In the genomic region with DNA sequence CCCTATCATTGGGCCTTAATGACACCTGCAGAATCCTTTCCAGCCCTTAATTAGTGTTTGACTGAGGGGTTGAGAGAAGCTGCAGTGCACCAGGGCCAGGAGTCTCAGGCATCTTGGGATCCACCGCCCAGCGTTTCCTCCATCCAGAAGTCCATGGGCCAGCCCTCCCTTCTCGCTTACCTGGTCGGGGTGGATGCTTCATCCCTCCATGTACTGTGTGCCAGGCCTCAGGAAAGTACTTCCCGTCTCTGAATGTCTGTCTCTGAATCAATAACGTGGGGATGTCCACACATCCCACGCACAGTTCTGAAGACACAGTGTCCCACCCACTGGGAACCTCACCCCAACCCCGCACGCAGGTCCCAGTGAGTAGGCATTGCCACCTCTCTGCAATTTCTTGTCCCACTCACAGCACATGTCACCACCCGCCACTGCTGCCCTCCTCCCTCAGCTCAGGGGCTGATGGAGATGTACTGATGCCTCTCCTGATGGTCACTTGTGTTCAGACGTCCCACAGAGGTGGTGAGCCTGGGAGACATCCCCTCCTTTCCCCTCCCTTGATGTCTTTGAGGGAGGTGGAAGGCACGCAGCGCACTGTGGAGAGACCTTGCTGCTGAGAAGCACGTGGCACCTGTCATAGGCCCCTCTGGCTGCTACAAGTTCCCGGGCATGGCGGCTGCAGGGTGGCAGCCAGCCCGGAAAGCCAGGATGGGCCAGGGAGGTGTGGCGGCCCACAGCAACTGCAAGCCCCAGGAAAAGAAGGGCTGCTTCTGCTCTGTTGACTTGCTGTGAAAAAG, we compare ENCODE assay signal across 1 cellular context.
TF ChIP-seq lines count a peak whose summit lies in the region.

No MANE protein-coding gene starts in this region.

TF ChIP-seq in IMR-90, 13 proteins besides CTCF, POLR2A, EP300 and RAD21:
- TF ChIP-seq CHD1 (IDR thresholded peaks at IDR 0.05; ENCODE audit: low read depth, low read length) (no peak), BHLHE40 (IDR thresholded peaks at IDR 0.05; ENCODE audit: low read depth, low read length) (no peak), NFE2L2 (IDR thresholded peaks at IDR 0.05; ENCODE audit: low read depth, low read length) (no peak), MAFK (IDR thresholded peaks at IDR 0.05; ENCODE audit: low read depth, low read length) (no peak), MXI1 (IDR thresholded peaks at IDR 0.05; ENCODE audit: borderline replicate concordance, low read depth, low read length) (no peak), RFX5 (IDR thresholded peaks at IDR 0.05; ENCODE audit: low read depth, low read length) (no peak), FOS (IDR thresholded peaks at IDR 0.05; ENCODE audit: low read depth, low read length) (no peak), CEBPB (IDR thresholded peaks at IDR 0.05; ENCODE audit: low read depth, low read length) (no peak)
- TF ChIP-seq, protein P1, sequence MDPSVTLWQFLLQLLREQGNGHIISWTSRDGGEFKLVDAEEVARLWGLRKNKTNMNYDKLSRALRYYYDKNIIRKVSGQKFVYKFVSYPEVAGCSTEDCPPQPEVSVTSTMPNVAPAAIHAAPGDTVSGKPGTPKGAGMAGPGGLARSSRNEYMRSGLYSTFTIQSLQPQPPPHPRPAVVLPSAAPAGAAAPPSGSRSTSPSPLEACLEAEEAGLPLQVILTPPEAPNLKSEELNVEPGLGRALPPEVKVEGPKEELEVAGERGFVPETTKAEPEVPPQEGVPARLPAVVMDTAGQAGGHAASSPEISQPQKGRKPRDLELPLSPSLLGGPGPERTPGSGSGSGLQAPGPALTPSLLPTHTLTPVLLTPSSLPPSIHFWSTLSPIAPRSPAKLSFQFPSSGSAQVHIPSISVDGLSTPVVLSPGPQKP (IDR thresholded peaks at IDR 0.05; ENCODE audit: borderline replicate concordance, low read depth, low read length), result no peak
TF ChIP-seq in IMR-90: peak in this region for 0.
